Comparison of ENCODE assay signal across 9 cellular contexts in genomic region chr5:150209020-150209635, GRCh38. TPM values are rescaled to one million over a fixed set of nuclear protein-coding genes. Genes with fewer than 3 reads are reported as not detected.
DNase-seq lines count a peak whose midpoint lies in the region; ATAC-seq and TF ChIP-seq lines count a peak whose summit lies in the region.
"Had no signal": no experiment of that assay in that cellular context is flagged by ENCODE, and none has a peak within 500 bp of the region (broad histone marks: within the 10 kb centered on the region; RNA-seq: fewer than 3 reads in every experiment).

No MANE protein-coding gene starts in this region.

- H3K4me1 Mint-ChIP-seq in activated naive CD4-positive, alpha-beta T cell treated with anti-CD3 and anti-CD28 coated beads, Interleukin-2, amount 10 ng/mL, durations not matched to agents 7 days and 5 days, result peaks cover 22% of the 10 kb centered on the region
- H3K4me1 Mint-ChIP-seq in activated T-cell treated with anti-CD3 and anti-CD28 coated beads, Interleukin-2, amount 50 U/mL, for 4 hours (ENCODE audit: low read depth), result peaks cover 13% of the 10 kb centered on the region
- peaks cover 17 to 26% of the 10 kb centered on the region in 2 donors for H3K4me1 Mint-ChIP-seq in immature natural killer cell

- H3K27ac Mint-ChIP-seq in activated naive CD4-positive, alpha-beta T cell treated with anti-CD3 and anti-CD28 coated beads, Interleukin-2, amount 10 ng/mL, durations not matched to agents 7 days and 5 days, result no peak overlapping the region
- peak overlapping the region in 3 of 6 donors; percentile 55 to 73 (median 56) for H3K27ac Mint-ChIP-seq in immature natural killer cell

- DNase-seq in activated naive CD4-positive, alpha-beta T cell treated with anti-CD3 and anti-CD28 coated beads, Interleukin-2, amount 10 ng/mL, durations not matched to agents 7 days and 5 days, result peak; percentile 45
- no peak for DNase-seq in activated naive CD4-positive, alpha-beta T cell (lab: John Stamatoyannopoulos, UW)
- DNase-seq in activated T-cell treated with anti-CD3 and anti-CD28 coated beads, Interleukin-2, amount 50 U/mL, for 4 hours, result no peak
- DNase-seq in immature natural killer cell (peak; percentile 69 to 73 (median 71)), tibial artery (peak; percentile 75 to 94), NCI-H2171 treated with DMSO at 0.1 percent for 48 hours (lab: John Stamatoyannopoulos, UW) (no peak), NCI-H1436 (lab: John Stamatoyannopoulos, UW) (no peak)
- DNase-seq: DMS 273 treated with DMSO at 0.1 percent for 48 hours had no signal

- peaks cover 63% of the 10 kb centered on the region for H3K27me3 Mint-ChIP-seq in activated naive CD4-positive, alpha-beta T cell treated with anti-CD3 and anti-CD28 coated beads, Interleukin-2, amount 10 ng/mL, durations not matched to agents 7 days and 5 days
- H3K27me3 Mint-ChIP-seq in activated T-cell treated with anti-CD3 and anti-CD28 coated beads, Interleukin-2, amount 50 U/mL, for 4 hours (ENCODE audit: low read depth), result peaks cover 11% of the 10 kb centered on the region
- H3K27me3 Mint-ChIP-seq in immature natural killer cell (ENCODE audit: low read depth in 3 of 3), result peaks cover 12 to 19% (median 12%) of the 10 kb centered on the region in 3 donors

- no peaks in the 10 kb centered on the region for H3K36me3 Mint-ChIP-seq in activated naive CD4-positive, alpha-beta T cell treated with anti-CD3 and anti-CD28 coated beads, Interleukin-2, amount 10 ng/mL, durations not matched to agents 7 days and 5 days
- no peaks in the 10 kb centered on the region for H3K36me3 Mint-ChIP-seq in activated T-cell treated with anti-CD3 and anti-CD28 coated beads, Interleukin-2, amount 50 U/mL, for 4 hours (ENCODE audit: insufficient read depth)
- no peaks in the 10 kb centered on the region for H3K36me3 Mint-ChIP-seq in immature natural killer cell

- H3K9me3 Mint-ChIP-seq in activated naive CD4-positive, alpha-beta T cell treated with anti-CD3 and anti-CD28 coated beads, Interleukin-2, amount 10 ng/mL, durations not matched to agents 7 days and 5 days, result no peaks in the 10 kb centered on the region
- no peaks in the 10 kb centered on the region for H3K9me3 Mint-ChIP-seq in activated T-cell treated with anti-CD3 and anti-CD28 coated beads, Interleukin-2, amount 50 U/mL, for 4 hours
- no peaks in the 10 kb centered on the region for H3K9me3 Mint-ChIP-seq in immature natural killer cell

- H3K27ac ChIP-seq in tibial artery, result peak overlapping the region; percentile 77 to 82

- CTCF ChIA-PET in activated naive CD4-positive, alpha-beta T cell treated with anti-CD3 and anti-CD28 coated beads, Interleukin-2, amount 10 ng/mL, durations not matched to agents 7 days and 5 days (lab: Charles Lee), result interaction anchor here (2.0 kb wide), 1 partner anchor 10 kb away, joined by 11 read pairs; no protein-coding TSS in a partner anchor

- H3K9me3 ChIP-seq in tibial artery, result no peaks in the 10 kb centered on the region

- peak in 1 of 2 experiments; percentile 3 for TF ChIP-seq CTCF in tibial artery (IDR thresholded peaks at IDR 0.05)

- intact Hi-C loops in tibial artery (cut with DNase I; ENCODE audit: low total_unique reads), result loop anchor here (2.0 kb wide), 1 partner anchor 28 kb away; no protein-coding TSS in a partner anchor

- ATAC-seq in activated T-cell treated with anti-CD3 and anti-CD28 coated beads, Interleukin-2, amount 50 U/mL, for 4 hours, result peak; percentile 41 to 58
- no peak for ATAC-seq in HG03565 (IDR thresholded peaks at IDR 0.05; ENCODE audit: unreplicated experiment)

- H3K27me3 ChIP-seq in tibial artery, result no peaks in the 10 kb centered on the region

- peak overlapping the region; percentile 21 to 34 for H3K4me3 ChIP-seq in tibial artery

- no peak overlapping the region for H3K4me3 Mint-ChIP-seq in activated naive CD4-positive, alpha-beta T cell treated with anti-CD3 and anti-CD28 coated beads, Interleukin-2, amount 10 ng/mL, durations not matched to agents 7 days and 5 days
- H3K4me3 Mint-ChIP-seq in activated T-cell treated with anti-CD3 and anti-CD28 coated beads, Interleukin-2, amount 50 U/mL, for 4 hours, result peak overlapping the region; percentile 31
- peak overlapping the region; percentile 70 to 87 (median 75) for H3K4me3 Mint-ChIP-seq in immature natural killer cell

- H3K4me1 ChIP-seq in tibial artery, result peaks cover 0 to 43% (median 21%) of the 10 kb centered on the region in 4 donors

- no peaks in the 10 kb centered on the region for H3K36me3 ChIP-seq in tibial artery

RNA-seq across cellular contexts. Expression of gene SLC6A7, which starts 19.3 kb away (rescaled TPM):
- not detected for total RNA-seq in activated T-cell treated with anti-CD3 and anti-CD28 coated beads, Interleukin-2, amount 50 U/mL, for 4 hours
- not detected for polyA plus RNA-seq in immature natural killer cell

RNA-seq across cellular contexts. Expression of gene CDX1, which starts 42.5 kb away (rescaled TPM):
- total RNA-seq in activated T-cell treated with anti-CD3 and anti-CD28 coated beads, Interleukin-2, amount 50 U/mL, for 4 hours, result under 1 TPM in 1 of 3 donors, not detected in 2; 0.13 TPM
- not detected for polyA plus RNA-seq in immature natural killer cell

RNA-seq across cellular contexts. Expression of gene PDGFRB, which starts 53.5 kb away (rescaled TPM):
- total RNA-seq in activated T-cell treated with anti-CD3 and anti-CD28 coated beads, Interleukin-2, amount 50 U/mL, for 4 hours, result under 1 TPM; 0.19 to 0.40 (median 0.37) TPM
- polyA plus RNA-seq in immature natural killer cell, result 10 to 100 TPM in 1 of 3 donors, 1 to 10 TPM in 2; 6.4 to 18.9 (median 7.1) TPM

Comparison
In these comparisons a context has a peak if more than half of its experiments do, and no peak if none do; other contexts are left out.
1. DNase-seq: peak in activated naive CD4-positive, alpha-beta T cell treated with anti-CD3 and anti-CD28 coated beads, Interleukin-2, amount 10 ng/mL, durations not matched to agents 7 days and 5 days (single experiment), immature natural killer cell (3 of 3) and tibial artery (2 of 2); none in activated naive CD4-positive, alpha-beta T cell (0 of 4), activated T-cell treated with anti-CD3 and anti-CD28 coated beads, Interleukin-2, amount 50 U/mL, for 4 hours (single experiment), NCI-H2171 treated with DMSO at 0.1 percent for 48 hours (single experiment) and NCI-H1436 (single experiment).